ENCODE assay signal across 19 cellular contexts in genomic region chr1:81410919-81411318, GRCh38.
A peak's percentile ranks its signal among the peaks of the same experiment; 100 is the strongest.
DNase-seq lines count a peak whose midpoint lies in the region; ATAC-seq, FAIRE-seq and TF ChIP-seq lines count a peak whose summit lies in the region.
"Had no signal": no experiment of that assay in that cellular context is flagged by ENCODE, and none has a peak within 500 bp of the region (broad histone marks: within the 10 kb centered on the region; RNA-seq: fewer than 3 reads in every experiment).

No MANE protein-coding gene starts in this region.

- intact Hi-C loops in heart right ventricle (cut with DNase I): loop anchor here in 7 of 10 donors (5.0 to 10.0 kb wide), 9 partner anchors 81 to 394 kb away; partner anchors contain the start of gene ADGRL2 (in 4 of the 7)

- H3K4me1 ChIP-seq in heart right ventricle (peaks cover 0 to 49% (median 25%) of the 10 kb centered on the region in 9 donors), right atrium auricular region (peaks cover 0 to 40% of the 10 kb centered on the region in 2 donors)

- DNase-seq in H54 (ENCODE audit: insufficient read length, low spot score): no peak
- DNase-seq in heart right ventricle: peak in 1 of 2 donors; percentile 36
- DNase-seq in right atrium auricular region (ENCODE audit: low spot score): no peak
- peak; percentile 21 for DNase-seq in pons (ENCODE audit: low spot score)
- DNase-seq in D721Med (ENCODE audit: insufficient read length, low spot score): no peak
- no peak for DNase-seq in GM12892 (ENCODE audit: insufficient read length)
- DNase-seq in GM19239 (ENCODE audit: insufficient read length, low spot score): no peak
- DNase-seq: 8988T; Calu3; CD4-positive, alpha-beta memory T cell; DMS 273 treated with DMSO at 0.1 percent for 48 hours; DMS53; DND-41; EL; GM23248; HCEC 1CT had no signal

- H3K4me3 ChIP-seq in heart right ventricle (peak overlapping the region in 4 of 10 donors; percentile 9 to 17 (median 12)), right atrium auricular region (no peak overlapping the region)
- H3K4me3 ChIP-seq: BLaER1, GM12878, GM23248 had no signal

- WGBS in heart right ventricle, 2 donors: 34 to 53% methylated on average over 3 of the region's 3 CpGs

- ATAC-seq in heart right ventricle: peak; percentile 48 to 78 (median 69)
- ATAC-seq: GM12878 had no signal

- no peaks in the 10 kb centered on the region for H3K36me3 ChIP-seq in heart right ventricle
- H3K36me3 ChIP-seq in right atrium auricular region: no peaks in the 10 kb centered on the region
- H3K36me3 ChIP-seq: BLaER1 had no signal

- TF ChIP-seq POLR2A in H54 (IDR thresholded peaks at IDR 0.05; ENCODE audit: low read depth, low read length) (no peak), GM12892 (IDR thresholded peaks at IDR 0.05; ENCODE audit: low read depth, low read length) (no peak)

- H3K27ac ChIP-seq in heart right ventricle: peak overlapping the region in 8 of 10 donors; percentile 12 to 73 (median 64)
- peak overlapping the region; percentile 10 to 73 for H3K27ac ChIP-seq in right atrium auricular region
- H3K27ac ChIP-seq: BLaER1, GM23248, HL-60 had no signal

- no peaks in the 10 kb centered on the region for H3K27me3 ChIP-seq in heart right ventricle
- H3K27me3 ChIP-seq in right atrium auricular region: no peaks in the 10 kb centered on the region
- H3K27me3 ChIP-seq: BLaER1 had no signal

- no peak for TF ChIP-seq CTCF in heart right ventricle (IDR thresholded peaks at IDR 0.05)
- no peak for TF ChIP-seq CTCF in right atrium auricular region (IDR thresholded peaks at IDR 0.05)
- no peak for TF ChIP-seq CTCF in D721Med (IDR thresholded peaks at IDR 0.05; ENCODE audit: insufficient read depth, missing control alignments)

- FAIRE-seq in H54 (lab: Jason Lieb, UNC): peak; percentile 33
- no peak for FAIRE-seq in D721Med (lab: Jason Lieb, UNC)
- no peak for FAIRE-seq in GM12892 (lab: Jason Lieb, UNC)
- FAIRE-seq in GM19239 (lab: Jason Lieb, UNC): no peak
- FAIRE-seq: GM12878 had no signal

- H3K9me3 ChIP-seq in heart right ventricle: no peaks in the 10 kb centered on the region
- no peaks in the 10 kb centered on the region for H3K9me3 ChIP-seq in right atrium auricular region
- H3K9me3 ChIP-seq: BLaER1 had no signal
